20 cellular contexts compared by ENCODE assay signal in the genomic region with DNA sequence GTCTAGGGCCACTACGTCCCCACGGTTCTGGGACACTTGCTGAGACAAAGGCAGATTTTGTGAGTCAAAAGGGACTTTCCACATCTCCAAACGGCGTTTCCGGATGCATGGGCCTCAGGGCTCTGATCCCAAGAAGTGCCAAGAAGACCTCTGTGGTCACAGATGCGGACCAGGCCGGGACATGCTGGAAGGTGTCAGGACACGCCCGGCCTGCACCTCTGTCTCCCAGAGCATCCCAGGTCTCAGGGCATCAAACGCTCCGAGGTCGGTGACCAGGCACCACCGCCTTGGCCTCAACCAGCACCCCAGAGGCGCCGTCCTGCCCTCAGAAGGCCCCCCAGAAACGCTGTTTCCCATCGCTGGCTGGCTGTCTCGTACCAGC. TPM values are rescaled to one million over a fixed set of nuclear protein-coding genes. Genes with fewer than 3 reads are reported as not detected.
DNase-seq lines count a peak whose midpoint lies in the region; ATAC-seq, FAIRE-seq and TF ChIP-seq lines count a peak whose summit lies in the region.
"Had no signal": no experiment of that assay in that cellular context is flagged by ENCODE, and none has a peak within 500 bp of the region (broad histone marks: within the 10 kb centered on the region; RNA-seq: fewer than 3 reads in every experiment).

No MANE protein-coding gene starts in this region.

- no peaks in the 10 kb centered on the region for H3K4me1 ChIP-seq in small intestine (ENCODE audit: control insufficient read depth in 2 of 2, insufficient read depth in 1 of 2, low read depth in 1 of 2, low read length in 1 of 2)
- H3K4me1 ChIP-seq: parathyroid adenoma had no signal

- BruUV-seq in MCF 10A (replicated peaks; lab: Mats Ljungman, UMichigan) = no TSS peak

- no peak overlapping the region for H3K4me3 ChIP-seq in small intestine (ENCODE audit: low read depth in 1 of 2, low read length in 2 of 2)
- H3K4me3 ChIP-seq: Peyer's patch, stomach had no signal

- CTCF ChIA-PET in MCF 10A (lab: Yijun Ruan, JAX) = interaction anchor here (0.6 to 1.8 kb wide), 9 partner anchors 9 to 470 kb away, joined by 3 to 6 read pairs (median 3); no protein-coding TSS in a partner anchor

- peak overlapping the region in 3 of 4 donors; percentile 22 to 92 (median 66) for H3K4me3 Mint-ChIP-seq in IgD-negative memory B cell
- H3K4me3 Mint-ChIP-seq in MCF 10A (ENCODE audit: unreplicated experiment) = no peak overlapping the region
- H3K4me3 Mint-ChIP-seq in neural crest cell = no peak overlapping the region
- H3K4me3 Mint-ChIP-seq in naive thymus-derived CD8-positive, alpha-beta T cell = no peak overlapping the region
- H3K4me3 Mint-ChIP-seq: activated naive CD4-positive, alpha-beta T cell treated with anti-CD3 and anti-CD28 coated beads, Interleukin-2, amount 50 U/mL, for 24 hours; HFFc6 had no signal

- H3K36me3 Mint-ChIP-seq in IgD-negative memory B cell = peaks cover 2% of the 10 kb centered on the region
- no peaks in the 10 kb centered on the region for H3K36me3 Mint-ChIP-seq in MCF 10A (ENCODE audit: insufficient read depth, unreplicated experiment)
- no peaks in the 10 kb centered on the region for H3K36me3 Mint-ChIP-seq in neural crest cell (ENCODE audit: low read depth)
- H3K36me3 Mint-ChIP-seq in naive thymus-derived CD8-positive, alpha-beta T cell = no peaks in the 10 kb centered on the region
- H3K36me3 Mint-ChIP-seq: activated naive CD4-positive, alpha-beta T cell treated with anti-CD3 and anti-CD28 coated beads, Interleukin-2, amount 50 U/mL, for 24 hours had no signal

- intact Hi-C loops in MCF 10A (cut with micrococcal nuclease) = loop anchor here (1.0 kb wide), 2 partner anchors 205 to 216 kb away; no protein-coding TSS in a partner anchor

- no peaks in the 10 kb centered on the region for H3K9me3 Mint-ChIP-seq in IgD-negative memory B cell
- no peaks in the 10 kb centered on the region for H3K9me3 Mint-ChIP-seq in MCF 10A (ENCODE audit: unreplicated experiment)
- no peaks in the 10 kb centered on the region for H3K9me3 Mint-ChIP-seq in neural crest cell
- no peaks in the 10 kb centered on the region for H3K9me3 Mint-ChIP-seq in naive thymus-derived CD8-positive, alpha-beta T cell
- H3K9me3 Mint-ChIP-seq: activated naive CD4-positive, alpha-beta T cell treated with anti-CD3 and anti-CD28 coated beads, Interleukin-2, amount 50 U/mL, for 24 hours had no signal

- H3K9me3 ChIP-seq in small intestine (ENCODE audit: control insufficient read depth, low read depth) = no peaks in the 10 kb centered on the region
- H3K9me3 ChIP-seq: BE2C, Peyer's patch, stomach had no signal

- H3K27ac ChIP-seq in small intestine (ENCODE audit: low read depth in 1 of 2, low read length in 1 of 2) = no peak overlapping the region
- H3K27ac ChIP-seq: parathyroid adenoma, Peyer's patch, stomach had no signal

- peak; percentile 9 for ATAC-seq in GM18909 (IDR thresholded peaks at IDR 0.05; ENCODE audit: poor library complexity, unreplicated experiment)
- no peak for ATAC-seq in naive thymus-derived CD8-positive, alpha-beta T cell

- TF ChIP-seq CTCF in MCF 10A (IDR thresholded peaks at IDR 0.05; ENCODE audit: unreplicated experiment) = no peak
- no peak for TF ChIP-seq CTCF in neural crest cell (conservative IDR thresholded peaks at IDR 0.05)

- H3K27me3 Mint-ChIP-seq in IgD-negative memory B cell (peaks cover 17% of the 10 kb centered on the region), MCF 10A (ENCODE audit: insufficient read depth, unreplicated experiment) (peaks cover 19% of the 10 kb centered on the region), neural crest cell (ENCODE audit: low read depth) (no peaks in the 10 kb centered on the region)
- peaks cover 0 to 9% (median 2%) of the 10 kb centered on the region in 5 donors for H3K27me3 Mint-ChIP-seq in naive thymus-derived CD8-positive, alpha-beta T cell
- H3K27me3 Mint-ChIP-seq: activated naive CD4-positive, alpha-beta T cell treated with anti-CD3 and anti-CD28 coated beads, Interleukin-2, amount 50 U/mL, for 24 hours had no signal

- FAIRE-seq in small intestine (lab: Jason Lieb, UNC) = no peak
- FAIRE-seq: colon, endometrium had no signal

- no peaks in the 10 kb centered on the region for H3K27me3 ChIP-seq in small intestine (ENCODE audit: control insufficient read depth in 2 of 2, insufficient read depth in 2 of 2, low read length in 2 of 2)
- H3K27me3 ChIP-seq: BE2C, Peyer's patch had no signal

- peak overlapping the region in 1 of 3 donors; percentile 57 for H3K27ac Mint-ChIP-seq in IgD-negative memory B cell
- no peak overlapping the region for H3K27ac Mint-ChIP-seq in MCF 10A (ENCODE audit: low read depth, unreplicated experiment)
- peak overlapping the region; percentile 43 for H3K27ac Mint-ChIP-seq in neural crest cell (ENCODE audit: unreplicated experiment)
- H3K27ac Mint-ChIP-seq in naive thymus-derived CD8-positive, alpha-beta T cell = peak overlapping the region in 2 of 10 donors; percentile 15 to 53
- H3K27ac Mint-ChIP-seq: activated naive CD4-positive, alpha-beta T cell treated with anti-CD3 and anti-CD28 coated beads, Interleukin-2, amount 50 U/mL, for 24 hours; HFFc6 had no signal

- no peaks in the 10 kb centered on the region for H3K36me3 ChIP-seq in small intestine (ENCODE audit: control insufficient read depth in 2 of 2, insufficient read depth in 2 of 2, low read length in 2 of 2)
- H3K36me3 ChIP-seq: BE2C, Peyer's patch, stomach had no signal

- H3K4me1 Mint-ChIP-seq in IgD-negative memory B cell = peaks cover 12 to 30% (median 23%) of the 10 kb centered on the region in 3 donors
- no peaks in the 10 kb centered on the region for H3K4me1 Mint-ChIP-seq in MCF 10A (ENCODE audit: insufficient read depth, unreplicated experiment)
- peaks cover 5% of the 10 kb centered on the region for H3K4me1 Mint-ChIP-seq in neural crest cell
- peaks cover 3 to 9% (median 7%) of the 10 kb centered on the region in 4 donors for H3K4me1 Mint-ChIP-seq in naive thymus-derived CD8-positive, alpha-beta T cell
- H3K4me1 Mint-ChIP-seq: activated naive CD4-positive, alpha-beta T cell treated with anti-CD3 and anti-CD28 coated beads, Interleukin-2, amount 50 U/mL, for 24 hours had no signal

- peak; percentile 50 for DNase-seq in MCF 10A (ENCODE audit: unreplicated experiment)
- no peak for DNase-seq in neural crest cell (ENCODE audit: low read depth, low spot score)
- no peak for DNase-seq in small intestine
- DNase-seq in CD1c-positive myeloid dendritic cell (ENCODE audit: extremely low spot score) = no peak
- no peak for DNase-seq in naive thymus-derived CD8-positive, alpha-beta T cell
- no peak for DNase-seq in stimulated activated naive CD4-positive, alpha-beta T cell treated with Interleukin-2 at 50 U/mL for 16 hours (lab: John Stamatoyannopoulos, UW)
- DNase-seq: DMS 273 treated with DMSO at 0.1 percent for 48 hours, GF-D8, HFFc6, NCI-H2227 treated with DMSO at 0.1 percent for 48 hours, T1000 had no signal

- POLR2A ChIA-PET in MCF 10A (lab: Yijun Ruan, JAX) = no interaction called here
- POLR2A ChIA-PET in naive thymus-derived CD8-positive, alpha-beta T cell (lab: Charles Lee) = interaction anchor here (1.3 to 1.8 kb wide), 2 partner anchors 34 to 45 kb away, joined by 5 to 6 read pairs; no protein-coding TSS in a partner anchor

- WGBS in small intestine, 3 donors = 67 to 79% (median 75%) methylated on average over 18 of the region's 18 CpGs

RNA-seq across cellular contexts. Expression of gene SLC12A7, which starts 27.9 kb away (rescaled TPM):
- polyA plus RNA-seq in IgD-negative memory B cell = 10.9 TPM
- total RNA-seq in MCF 10A (2022) = 6.3 and 8.1 TPM in 2 replicates
- 34.7 and 40.7 TPM in 2 replicates for total RNA-seq in neural crest cell
- polyA plus RNA-seq in small intestine = 10 to 100 TPM; 32.7 to 49.2 (median 39.8) TPM
- total RNA-seq in naive thymus-derived CD8-positive, alpha-beta T cell = 10 to 100 TPM; 60.0 to 68.3 TPM
- polyA plus RNA-seq in naive thymus-derived CD8-positive, alpha-beta T cell = 10 to 100 TPM in 1 of 3 donors, 1 to 10 TPM in 2; 7.3 to 25.4 (median 8.5) TPM

Comparison
In these comparisons a context has a peak if more than half of its experiments do, and no peak if none do; other contexts are left out.
1. H3K4me3 Mint-ChIP-seq: peak in IgD-negative memory B cell (3 of 4); none in MCF 10A (single experiment), neural crest cell (single experiment) and naive thymus-derived CD8-positive, alpha-beta T cell (0 of 10).